In the genomic region with DNA sequence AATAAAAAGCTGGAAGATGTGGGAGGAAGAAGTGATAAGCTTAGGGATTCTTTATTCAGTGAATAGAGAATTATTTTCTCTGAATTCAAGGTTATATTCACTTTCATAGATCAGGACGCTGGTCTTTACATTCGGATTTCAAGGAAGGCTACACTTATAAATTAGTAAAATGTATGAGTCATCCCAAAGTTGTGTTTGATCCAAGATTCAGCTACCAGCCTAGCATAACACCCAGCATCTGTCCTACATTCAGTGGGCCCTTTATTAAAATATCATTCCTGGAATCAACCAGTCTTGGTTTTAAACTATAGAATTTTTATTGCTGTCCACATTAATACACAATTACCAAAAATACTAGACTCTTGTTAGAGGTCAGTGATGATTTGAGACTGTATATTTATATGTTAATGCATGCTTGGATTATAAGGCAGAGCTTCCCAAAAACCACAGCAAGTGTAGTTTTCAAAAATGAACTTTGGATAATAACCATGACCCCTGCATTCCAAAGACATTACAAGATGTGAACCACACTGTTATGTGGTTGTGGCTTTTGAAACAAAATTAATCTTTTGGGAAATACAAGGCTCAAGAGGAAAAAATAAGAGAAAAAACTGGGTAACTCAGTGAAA, we compare ENCODE assay signal across 17 cellular contexts.
DNase-seq lines count a peak whose midpoint lies in the region; ATAC-seq, FAIRE-seq and TF ChIP-seq lines count a peak whose summit lies in the region.
"Had no signal": no experiment of that assay in that cellular context is flagged by ENCODE, and none has a peak within 500 bp of the region (broad histone marks: within the 10 kb centered on the region; RNA-seq: fewer than 3 reads in every experiment).

No MANE protein-coding gene starts in this region.

- POLR2A ChIA-PET in endothelial cell of umbilical vein (lab: Charles Lee), result no interaction called here
- POLR2A ChIA-PET in activated CD4-positive, alpha-beta T cell treated with anti-CD3 and anti-CD28 coated beads for 36 hours (lab: Charles Lee), result interaction anchor here (0.6 kb wide), 1 partner anchor 141 kb away, joined by 4 read pairs; no protein-coding TSS in a partner anchor

- intact Hi-C loops in endothelial cell of umbilical vein (cut with micrococcal nuclease), result no loop called here
- intact Hi-C loops in activated CD4-positive, alpha-beta T cell treated with anti-CD3 and anti-CD28 coated beads for 36 hours (cut with DNase I, micrococcal nuclease), result no loop called here

- H3K27me3 Mint-ChIP-seq in activated CD4-positive, alpha-beta T cell treated with anti-CD3 and anti-CD28 coated beads for 36 hours, result peaks cover 8% of the 10 kb centered on the region

- DNase-seq in COLO829 (ENCODE audit: low spot score) (peak; percentile 64), NCI-H226 (peak; percentile 80), endothelial cell of umbilical vein (ENCODE audit: low read depth, low spot score) (peak; percentile 73), renal cortical epithelial cell (ENCODE audit: low read depth) (peak; percentile 85), SW480 (ENCODE audit: low spot score) (no peak)
- no peak for DNase-seq in NK-92 treated with Interleukin-12 subunit alpha and Interleukin-12 subunit beta, amount 100 ng/mL, for 24 hours (lab: John Stamatoyannopoulos, UW)
- no peak for DNase-seq in activated CD4-positive, alpha-beta T cell treated with anti-CD3 and anti-CD28 coated beads for 36 hours
- DNase-seq: activated CD8-positive, alpha-beta T cell treated with anti-CD3 and anti-CD28 coated beads, Interleukin-2, amount 10 ng/mL, durations not matched to agents 7 days and 5 days; CD8-positive, alpha-beta T cell; mucosa of descending colon; PC-9; T1000 had no signal

- H2AFZ ChIP-seq in endothelial cell of umbilical vein (ENCODE audit: low read depth, low read length), result no peak overlapping the region
- H2AFZ ChIP-seq: PC-9 had no signal

- BruUV-seq in endothelial cell of umbilical vein (replicated peaks; lab: Mats Ljungman, UMichigan), result no TSS peak

- no peaks in the 10 kb centered on the region for H3K36me3 ChIP-seq in endothelial cell of umbilical vein (ENCODE audit: control insufficient read depth in 2 of 2, extremely low read depth in 1 of 2, insufficient read depth in 2 of 2, low read length in 2 of 2)

- H3K27ac ChIP-seq in endothelial cell of umbilical vein (ENCODE audit: insufficient read depth, low read depth, low read length), result peak overlapping the region; percentile 10
- H3K27ac ChIP-seq: KMS-11, PC-9, skin epidermis had no signal

- H3K4me2 ChIP-seq in endothelial cell of umbilical vein (ENCODE audit: insufficient read depth, low read length), result peak overlapping the region; percentile 67
- H3K4me2 ChIP-seq: KMS-11, PC-9 had no signal

- no peaks in the 10 kb centered on the region for H4K20me1 ChIP-seq in endothelial cell of umbilical vein (replicated peaks; ENCODE audit: control insufficient read depth, extremely low read depth, insufficient read depth, low read length)

- H3K4me1 Mint-ChIP-seq in activated CD4-positive, alpha-beta T cell treated with anti-CD3 and anti-CD28 coated beads for 36 hours, result no peaks in the 10 kb centered on the region
- H3K4me1 Mint-ChIP-seq: activated naive CD4-positive, alpha-beta T cell treated with anti-CD3 and anti-CD28 coated beads, Interleukin-2, amount 50 U/mL, for 24 hours had no signal

- H3K27me3 ChIP-seq in endothelial cell of umbilical vein (ENCODE audit: control insufficient read depth in 2 of 2, insufficient read depth in 2 of 2, low read length in 2 of 2), result no peaks in the 10 kb centered on the region

- H3K9me3 ChIP-seq in endothelial cell of umbilical vein (replicated peaks; ENCODE audit: control insufficient read depth, insufficient read depth, low read length), result no peaks in the 10 kb centered on the region
- H3K9me3 ChIP-seq: mucosa of descending colon had no signal

- H3K4me3 ChIP-seq in endothelial cell of umbilical vein (replicated peaks in 1 of 3; ENCODE audit: insufficient read depth in 1 of 3, low read depth in 1 of 3, low read length in 3 of 3), result no peak overlapping the region
- H3K4me3 ChIP-seq: mucosa of descending colon, PC-9, skin epidermis had no signal

- dilution Hi-C loops in endothelial cell of umbilical vein (cut with MboI; ENCODE audit: extremely low pct_ligation_motif_present, low sequenced_read_pairs), result no loop called here

- no peak overlapping the region for H3K9ac ChIP-seq in endothelial cell of umbilical vein (replicated peaks; ENCODE audit: extremely low read depth, insufficient read depth, low read length)
- H3K9ac ChIP-seq: KMS-11 had no signal

- no peaks in the 10 kb centered on the region for H3K9me3 Mint-ChIP-seq in activated CD4-positive, alpha-beta T cell treated with anti-CD3 and anti-CD28 coated beads for 36 hours (ENCODE audit: low read depth)
- H3K9me3 Mint-ChIP-seq: activated naive CD4-positive, alpha-beta T cell treated with anti-CD3 and anti-CD28 coated beads, Interleukin-2, amount 50 U/mL, for 24 hours; CD8-positive, alpha-beta T cell had no signal

- peaks cover 36% of the 10 kb centered on the region for H3K4me1 ChIP-seq in endothelial cell of umbilical vein (ENCODE audit: control insufficient read depth, extremely low read depth, insufficient read depth, low read length)

- H3K9me1 ChIP-seq in endothelial cell of umbilical vein (replicated peaks; ENCODE audit: control insufficient read depth, extremely low read depth, insufficient read depth, low read length), result no peaks in the 10 kb centered on the region

- TF ChIP-seq CTCF in endothelial cell of umbilical vein (IDR thresholded peaks at IDR 0.05; ENCODE audit: extremely low read depth in 1 of 2, insufficient read depth in 1 of 2, low read depth in 1 of 2, low read length in 2 of 2), result no peak

- H3K36me3 Mint-ChIP-seq in activated CD4-positive, alpha-beta T cell treated with anti-CD3 and anti-CD28 coated beads for 36 hours (ENCODE audit: low read depth), result no peaks in the 10 kb centered on the region
- H3K36me3 Mint-ChIP-seq: activated naive CD4-positive, alpha-beta T cell treated with anti-CD3 and anti-CD28 coated beads, Interleukin-2, amount 50 U/mL, for 24 hours; CD8-positive, alpha-beta T cell had no signal

- no peaks in the 10 kb centered on the region for H3K79me2 ChIP-seq in endothelial cell of umbilical vein (ENCODE audit: control insufficient read depth, insufficient read depth, low read length)

- no peak overlapping the region for H3K27ac Mint-ChIP-seq in activated CD4-positive, alpha-beta T cell treated with anti-CD3 and anti-CD28 coated beads for 36 hours
- H3K27ac Mint-ChIP-seq: activated CD8-positive, alpha-beta T cell treated with anti-CD3 and anti-CD28 coated beads, Interleukin-2, amount 10 ng/mL, durations not matched to agents 7 days and 5 days; activated naive CD4-positive, alpha-beta T cell treated with anti-CD3 and anti-CD28 coated beads, Interleukin-2, amount 50 U/mL, for 24 hours; CD8-positive, alpha-beta T cell had no signal

- CTCF ChIA-PET in endothelial cell of umbilical vein (lab: Charles Lee), result interaction anchor here (0.9 to 1.2 kb wide), 4 partner anchors 10 to 116 kb away, joined by 3 to 4 read pairs (median 3); no protein-coding TSS in a partner anchor
- CTCF ChIA-PET in activated CD4-positive, alpha-beta T cell treated with anti-CD3 and anti-CD28 coated beads for 36 hours (lab: Charles Lee), result no interaction called here

- TF ChIP-seq POLR2A in endothelial cell of umbilical vein (IDR thresholded peaks at IDR 0.05; ENCODE audit: low read depth, low read length), result no peak

- peak; percentile 85 for FAIRE-seq in endothelial cell of umbilical vein (lab: Jason Lieb, UNC)
- FAIRE-seq: H1 had no signal

- ATAC-seq in HG02840 (IDR thresholded peaks at IDR 0.05; ENCODE audit: low FRiP score, unreplicated experiment), result no peak
- ATAC-seq in activated CD4-positive, alpha-beta T cell treated with anti-CD3 and anti-CD28 coated beads for 36 hours, result no peak
- ATAC-seq: activated CD8-positive, alpha-beta T cell treated with anti-CD3 and anti-CD28 coated beads, Interleukin-2, amount 10 ng/mL, durations not matched to agents 7 days and 5 days; CD8-positive, alpha-beta T cell; mucosa of descending colon had no signal

- no peak overlapping the region for H3K4me3 Mint-ChIP-seq in activated CD4-positive, alpha-beta T cell treated with anti-CD3 and anti-CD28 coated beads for 36 hours
- H3K4me3 Mint-ChIP-seq: activated CD8-positive, alpha-beta T cell treated with anti-CD3 and anti-CD28 coated beads, Interleukin-2, amount 10 ng/mL, durations not matched to agents 7 days and 5 days; activated naive CD4-positive, alpha-beta T cell treated with anti-CD3 and anti-CD28 coated beads, Interleukin-2, amount 50 U/mL, for 24 hours; CD8-positive, alpha-beta T cell had no signal

TF ChIP-seq in endothelial cell of umbilical vein, 7 proteins besides CTCF, POLR2A, EP300 and RAD21:
- TF ChIP-seq FOS (IDR thresholded peaks at IDR 0.05; ENCODE audit: borderline replicate concordance, insufficient read depth, low read length) (peak; percentile 76), MYC (IDR thresholded peaks at IDR 0.05; ENCODE audit: low read depth, low read length) (no peak), JUN (IDR thresholded peaks at IDR 0.05; ENCODE audit: borderline replicate concordance, insufficient read depth, insufficient read length, low read depth) (peak; percentile 48)

Comparison
In these comparisons a context has a peak if more than half of its experiments do, and no peak if none do; other contexts are left out.
1. DNase-seq: peak in COLO829 (single experiment), NCI-H226 (single experiment), endothelial cell of umbilical vein (single experiment) and renal cortical epithelial cell (single experiment); none in SW480 (single experiment), NK-92 treated with Interleukin-12 subunit alpha and Interleukin-12 subunit beta, amount 100 ng/mL, for 24 hours (single experiment) and activated CD4-positive, alpha-beta T cell treated with anti-CD3 and anti-CD28 coated beads for 36 hours (single experiment).